ENCODE assay signal across 1 cellular context in the genomic region with DNA sequence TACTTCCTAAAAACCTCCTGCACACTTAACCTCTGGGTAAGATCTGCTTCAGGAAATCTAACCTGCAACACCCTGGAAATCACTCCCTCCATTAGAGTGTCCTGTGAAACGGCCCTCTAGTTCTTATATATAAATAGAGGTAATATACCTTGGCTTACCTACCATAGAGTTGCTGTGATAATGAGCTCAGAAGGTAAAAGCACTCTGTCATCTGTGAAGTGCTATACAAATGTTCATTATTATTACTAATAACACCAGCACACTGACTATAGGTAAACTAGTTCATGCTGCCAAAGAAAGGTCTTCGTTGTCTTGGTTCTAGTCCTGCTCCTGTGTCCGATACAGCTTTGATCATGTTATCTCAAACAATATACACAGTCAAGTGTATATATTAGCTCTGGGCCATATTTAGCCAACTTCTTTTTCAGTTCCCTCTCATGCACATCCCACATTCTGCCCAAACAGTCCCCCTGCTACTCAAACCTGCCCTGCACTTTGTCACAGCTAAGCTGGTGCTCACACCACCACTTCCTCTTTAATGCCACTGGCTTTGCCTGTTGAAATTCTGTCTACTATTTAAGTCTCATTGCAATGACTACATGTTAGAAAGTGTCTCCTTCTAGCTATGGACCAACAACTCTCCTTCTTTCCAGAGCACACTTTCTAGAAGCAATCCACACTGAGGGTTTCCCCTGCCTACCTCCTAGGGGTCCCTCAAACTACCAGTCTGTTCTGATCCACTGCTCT.
TF ChIP-seq lines count a peak whose summit lies in the region.

No MANE protein-coding gene starts in this region.

TF ChIP-seq in SK-N-SH, 30 proteins besides CTCF, POLR2A, EP300 and RAD21 (continued from another document):
- TF ChIP-seq GABPA (IDR thresholded peaks at IDR 0.05; ENCODE audit: low read depth): no peak
